8 cellular contexts compared by ENCODE assay signal in genomic region chr4:138241281-138242075, GRCh38. TPM values are rescaled to one million over a fixed set of nuclear protein-coding genes. Genes with fewer than 3 reads are reported as not detected.
DNase-seq lines count a peak whose midpoint lies in the region; ATAC-seq and TF ChIP-seq lines count a peak whose summit lies in the region.

No MANE protein-coding gene starts in this region.

- H4K20me1 ChIP-seq in DND-41 (ENCODE audit: insufficient read depth, low read length): no peaks in the 10 kb centered on the region
- H4K20me1 ChIP-seq in GM23248 (ENCODE audit: insufficient read depth): no peaks in the 10 kb centered on the region
- no peaks in the 10 kb centered on the region for H4K20me1 ChIP-seq in OCI-LY3 (ENCODE audit: insufficient read depth, low read length)

- H3K27me3 ChIP-seq in DND-41 (ENCODE audit: insufficient read depth, low read length, poor library complexity) (no peaks in the 10 kb centered on the region), GM23248 (replicated peaks; ENCODE audit: insufficient read depth) (no peaks in the 10 kb centered on the region), OCI-LY3 (ENCODE audit: low read depth, low read length) (no peaks in the 10 kb centered on the region), mucosa of rectum (ENCODE audit: control insufficient read depth in 2 of 2, insufficient read depth in 2 of 2, low read length in 2 of 2) (no peaks in the 10 kb centered on the region)

- H3K27ac ChIP-seq in DND-41 (ENCODE audit: low read length) (peak overlapping the region; percentile 88), GM23248 (peak overlapping the region; percentile 98), OCI-LY3 (ENCODE audit: low read length) (peak overlapping the region; percentile 84), caudate nucleus (ENCODE audit: low read depth, low read length) (peak overlapping the region; percentile 71), mucosa of rectum (ENCODE audit: low read depth in 2 of 2, low read length in 2 of 2) (peak overlapping the region; percentile 77 to 85)

- H3F3A ChIP-seq in GM23248 (ENCODE audit: insufficient read depth): peaks cover 38% of the 10 kb centered on the region

- in situ Hi-C loops in GM23248 (cut with MboI): no loop called here

- peaks cover 57% of the 10 kb centered on the region for H3K4me1 ChIP-seq in DND-41 (ENCODE audit: insufficient read depth, low read length)
- peaks cover 20% of the 10 kb centered on the region for H3K4me1 ChIP-seq in GM23248 (ENCODE audit: insufficient read depth)
- H3K4me1 ChIP-seq in OCI-LY3 (ENCODE audit: low read length): peaks cover 19% of the 10 kb centered on the region
- peaks cover 4 to 8% of the 10 kb centered on the region in 2 donors for H3K4me1 ChIP-seq in mucosa of rectum (ENCODE audit: control insufficient read depth in 2 of 2, insufficient read depth in 2 of 2, low read length in 2 of 2)

- TF ChIP-seq CTCF in DND-41 (IDR thresholded peaks at IDR 0.05; ENCODE audit: borderline replicate concordance, extremely low read depth, low read length, poor library complexity, severe bottlenecking): no peak
- no peak for TF ChIP-seq CTCF in OCI-LY3 (IDR thresholded peaks at IDR 0.05; ENCODE audit: low read depth, low read length)

- no peaks in the 10 kb centered on the region for H3K9me2 ChIP-seq in GM23248 (ENCODE audit: insufficient read depth)

- H2AFZ ChIP-seq in DND-41 (ENCODE audit: low read depth, low read length): peak overlapping the region; percentile 86
- H2AFZ ChIP-seq in GM23248: peak overlapping the region; percentile 54
- H2AFZ ChIP-seq in OCI-LY3 (ENCODE audit: low read depth, low read length): peak overlapping the region; percentile 79

- H3K9ac ChIP-seq in DND-41 (ENCODE audit: low read depth, low read length): peak overlapping the region; percentile 73
- peak overlapping the region; percentile 95 for H3K9ac ChIP-seq in GM23248
- peak overlapping the region; percentile 71 for H3K9ac ChIP-seq in OCI-LY3 (ENCODE audit: low read length)
- peak overlapping the region; percentile 52 to 69 for H3K9ac ChIP-seq in mucosa of rectum (ENCODE audit: low read depth in 1 of 2, low read length in 2 of 2)

- H3K9me3 ChIP-seq in DND-41 (ENCODE audit: insufficient read depth, low read length, severe bottlenecking) (no peaks in the 10 kb centered on the region), GM23248 (ENCODE audit: low read depth) (no peaks in the 10 kb centered on the region), OCI-LY3 (ENCODE audit: insufficient read depth, low read length) (no peaks in the 10 kb centered on the region), mucosa of rectum (ENCODE audit: control insufficient read depth in 2 of 2, low read length in 2 of 2) (no peaks in the 10 kb centered on the region)

- WGBS in GM23248 (ENCODE audit: low coverage in 1 of 2, low lambda C conversion rate in 2 of 2, missing lambda C conversion rate in 2 of 2), 2 experiments: 10 to 15% methylated on average over 12 to 13 of the region's 13 CpGs

- peak overlapping the region; percentile 59 to 79 for H3K4me3 ChIP-seq in DND-41 (ENCODE audit: low read depth in 1 of 2, low read length in 2 of 2)
- H3K4me3 ChIP-seq in GM23248: peak overlapping the region; percentile 81
- peak overlapping the region; percentile 73 for H3K4me3 ChIP-seq in OCI-LY3 (ENCODE audit: low read length)
- H3K4me3 ChIP-seq in mucosa of rectum (ENCODE audit: low read length in 2 of 2): peak overlapping the region; percentile 76

- H3K4me2 ChIP-seq in DND-41 (ENCODE audit: insufficient read depth, low read length) (peak overlapping the region; percentile 90), GM23248 (ENCODE audit: unreplicated experiment) (peak overlapping the region; percentile 89), OCI-LY3 (ENCODE audit: low read length) (peak overlapping the region; percentile 81)

- H3K36me3 ChIP-seq in DND-41 (ENCODE audit: insufficient read depth, low read length) (no peaks in the 10 kb centered on the region), GM23248 (ENCODE audit: low read depth) (no peaks in the 10 kb centered on the region), OCI-LY3 (replicated peaks; ENCODE audit: low read depth, low read length) (no peaks in the 10 kb centered on the region), mucosa of rectum (ENCODE audit: control insufficient read depth in 2 of 2, insufficient read depth in 2 of 2, low read length in 2 of 2) (no peaks in the 10 kb centered on the region)

- DNase-seq in DND-41: peak; percentile 50
- peak; percentile 71 for DNase-seq in GM23248
- DNase-seq in caudate nucleus (lab: John Stamatoyannopoulos, UW): peak in 4 of 61 donors; percentile 0 to 9 (median 2)
- DNase-seq in effector CD8-positive, alpha-beta T cell (lab: John Stamatoyannopoulos, UW): no peak

- H3K79me2 ChIP-seq in DND-41 (ENCODE audit: insufficient read depth, low read length): peaks cover 40% of the 10 kb centered on the region
- H3K79me2 ChIP-seq in GM23248 (ENCODE audit: insufficient read depth): peaks cover 47% of the 10 kb centered on the region
- H3K79me2 ChIP-seq in OCI-LY3 (ENCODE audit: low read length): no peaks in the 10 kb centered on the region

- ATAC-seq in DND-41 (ENCODE audit: insufficient read depth, low read depth) (peak; percentile 20), HG02840 (IDR thresholded peaks at IDR 0.05; ENCODE audit: low FRiP score, unreplicated experiment) (no peak), GM18519 (IDR thresholded peaks at IDR 0.05; ENCODE audit: low FRiP score, unreplicated experiment) (no peak)

RNA-seq across cellular contexts. Expression of gene SLC7A11, which starts 0.7 kb away (rescaled TPM):
- total RNA-seq in GM23248 (2014; rRNA removed; shearing (Covaris generic)): 67.2 and 72.3 TPM in 2 replicates
- polyA plus RNA-seq in GM23248 (2016; fragmentation: Nextera tagmentation; extraction: Ambion mirVana): 19.6 and 20.6 TPM in 2 replicates
